Comparison of ENCODE assay signal across 19 cellular contexts in genomic region chr6:53527249-53527765, GRCh38. TPM values are rescaled to one million over a fixed set of nuclear protein-coding genes. Genes with fewer than 3 reads are reported as not detected.
A peak's percentile ranks its signal among the peaks of the same experiment; 100 is the strongest.
DNase-seq lines count a peak whose midpoint lies in the region; ATAC-seq and TF ChIP-seq lines count a peak whose summit lies in the region.
"Had no signal": no experiment of that assay in that cellular context is flagged by ENCODE, and none has a peak within 500 bp of the region (broad histone marks: within the 10 kb centered on the region; RNA-seq: fewer than 3 reads in every experiment).

No MANE protein-coding gene starts in this region.

- H3K36me3 ChIP-seq in endodermal cell (ENCODE audit: control insufficient read depth, insufficient read depth, low read length) (peaks cover 9% of the 10 kb centered on the region), suprapubic skin (no peaks in the 10 kb centered on the region)
- H3K36me3 ChIP-seq: neutrophil, right atrium auricular region had no signal

- intact Hi-C loops in CD14-positive monocyte (cut with micrococcal nuclease) = no loop called here

- no peak for ATAC-seq in stimulated activated effector memory CD8-positive, alpha-beta T cell treated with anti-CD3 and anti-CD28 coated beads, Interleukin-12 subunit alpha, Interleukin-12 subunit beta, amount 100 ng/mL, for 72 hours
- ATAC-seq in HG03571 (IDR thresholded peaks at IDR 0.05; ENCODE audit: unreplicated experiment) = no peak
- ATAC-seq: CD8-positive, alpha-beta T cell; stimulated activated naive CD8-positive, alpha-beta T cell treated with anti-CD3 and anti-CD28 coated beads, Interleukin-15, amount 100 ng/mL, for 72 hours had no signal

- H3K27ac Mint-ChIP-seq in endodermal cell (peak overlapping the region; percentile 80), CD14-positive monocyte (peak overlapping the region in 2 of 7 donors; percentile 15 to 42)
- peak overlapping the region; percentile 32 for H3K27ac Mint-ChIP-seq in stimulated activated effector memory CD8-positive, alpha-beta T cell treated with anti-CD3 and anti-CD28 coated beads, Interleukin-12 subunit alpha, Interleukin-12 subunit beta, amount 100 ng/mL, for 72 hours
- H3K27ac Mint-ChIP-seq: CD8-positive, alpha-beta T cell; stimulated activated naive CD8-positive, alpha-beta T cell treated with anti-CD3 and anti-CD28 coated beads, Interleukin-15, amount 100 ng/mL, for 72 hours had no signal

- H3K4me3 ChIP-seq in endodermal cell (ENCODE audit: low read length) = no peak overlapping the region
- no peak overlapping the region for H3K4me3 ChIP-seq in suprapubic skin
- H3K4me3 ChIP-seq: right atrium auricular region, SK-N-MC had no signal

- H3K27me3 Mint-ChIP-seq in endodermal cell (ENCODE audit: insufficient read depth) (no peaks in the 10 kb centered on the region), CD14-positive monocyte (ENCODE audit: low read depth in 3 of 3) (no peaks in the 10 kb centered on the region)
- H3K27me3 Mint-ChIP-seq: stimulated activated naive CD8-positive, alpha-beta T cell treated with anti-CD3 and anti-CD28 coated beads, Interleukin-15, amount 100 ng/mL, for 72 hours had no signal

- H3K9me3 Mint-ChIP-seq in endodermal cell = no peaks in the 10 kb centered on the region
- H3K9me3 Mint-ChIP-seq in stimulated activated effector memory CD8-positive, alpha-beta T cell treated with anti-CD3 and anti-CD28 coated beads, Interleukin-12 subunit alpha, Interleukin-12 subunit beta, amount 100 ng/mL, for 72 hours = no peaks in the 10 kb centered on the region
- H3K9me3 Mint-ChIP-seq in CD14-positive monocyte = no peaks in the 10 kb centered on the region
- H3K9me3 Mint-ChIP-seq: CD8-positive, alpha-beta T cell; stimulated activated naive CD8-positive, alpha-beta T cell treated with anti-CD3 and anti-CD28 coated beads, Interleukin-15, amount 100 ng/mL, for 72 hours had no signal

- H3K4me1 Mint-ChIP-seq in endodermal cell (peaks cover 75% of the 10 kb centered on the region), CD14-positive monocyte (peaks cover 36% of the 10 kb centered on the region)
- peaks cover 34% of the 10 kb centered on the region for H3K4me1 Mint-ChIP-seq in stimulated activated effector memory CD8-positive, alpha-beta T cell treated with anti-CD3 and anti-CD28 coated beads, Interleukin-12 subunit alpha, Interleukin-12 subunit beta, amount 100 ng/mL, for 72 hours

- H3K27me3 ChIP-seq in endodermal cell (ENCODE audit: control insufficient read depth, insufficient read depth, low read length, poor library complexity, severe bottlenecking) = no peaks in the 10 kb centered on the region
- H3K27me3 ChIP-seq in suprapubic skin = no peaks in the 10 kb centered on the region
- H3K27me3 ChIP-seq: neutrophil, right atrium auricular region had no signal

- 70 to 90% methylated on average over 2 to 4 of the region's 4 CpGs for WGBS in endodermal cell (ENCODE audit: insufficient coverage in 1 of 2, insufficient read length in 1 of 2), 2 experiments
- 86% methylated on average over 4 of the region's 4 CpGs for WGBS in suprapubic skin

- H3K9ac ChIP-seq in endodermal cell (ENCODE audit: extremely low read depth, low read length, poor library complexity, severe bottlenecking) = no peak overlapping the region

- H3K27ac ChIP-seq in endodermal cell (ENCODE audit: low read depth, low read length) (no peak overlapping the region), suprapubic skin (no peak overlapping the region)
- H3K27ac ChIP-seq: neutrophil, right atrium auricular region, SK-N-MC had no signal

- peak; percentile 48 for DNase-seq in NCI-H345 (lab: John Stamatoyannopoulos, UW)
- no peak for DNase-seq in NCI-H345 treated with DMSO at 0.1 percent for 48 hours (lab: John Stamatoyannopoulos, UW; ENCODE audit: unreplicated experiment)
- DNase-seq in NCI-H2029 treated with DMSO at 0.1 percent for 48 hours (lab: John Stamatoyannopoulos, UW) = peak; percentile 44
- DNase-seq in endodermal cell = peak; percentile 54
- DNase-seq in stimulated activated effector memory CD8-positive, alpha-beta T cell treated with anti-CD3 and anti-CD28 coated beads, Interleukin-12 subunit alpha, Interleukin-12 subunit beta, amount 100 ng/mL, for 72 hours (ENCODE audit: low spot score in 2 of 2) = no peak
- DNase-seq in suprapubic skin (ENCODE audit: low spot score in 2 of 2) = no peak
- no peak for DNase-seq in CD14-positive monocyte (ENCODE audit: low spot score)
- DNase-seq: activated CD4-positive, alpha-beta T cell treated with anti-CD3 and anti-CD28 coated beads for 1 hour; activated effector memory CD4-positive, alpha-beta T cell treated with Interleukin-2 at 50 U/mL for 16 hours; amniotic stem cell; CD8-positive, alpha-beta T cell; kidney glomerular epithelial cell; NCI-H2081 treated with DMSO at 0.1 percent for 48 hours; stimulated activated naive CD8-positive, alpha-beta T cell treated with anti-CD3 and anti-CD28 coated beads, Interleukin-15, amount 100 ng/mL, for 72 hours; T1000 had no signal

- H3K9me3 ChIP-seq in endodermal cell (ENCODE audit: control insufficient read depth, low read length) = no peaks in the 10 kb centered on the region
- no peaks in the 10 kb centered on the region for H3K9me3 ChIP-seq in suprapubic skin
- H3K9me3 ChIP-seq: neutrophil, right atrium auricular region had no signal

- no peak for TF ChIP-seq CTCF in endodermal cell (conservative IDR thresholded peaks at IDR 0.05)
- no peak for TF ChIP-seq CTCF in suprapubic skin (IDR thresholded peaks at IDR 0.05)
- no peak for TF ChIP-seq CTCF in CD14-positive monocyte (IDR thresholded peaks at IDR 0.05)

- H3K4me1 ChIP-seq in endodermal cell (ENCODE audit: control insufficient read depth, insufficient read depth, low read length) = peaks cover 22% of the 10 kb centered on the region
- peaks cover 61% of the 10 kb centered on the region for H3K4me1 ChIP-seq in suprapubic skin

- H3K36me3 Mint-ChIP-seq in endodermal cell (ENCODE audit: low read depth) (peaks cover 4% of the 10 kb centered on the region), CD14-positive monocyte (peaks cover 5 to 13% of the 10 kb centered on the region in 2 donors)
- no peaks in the 10 kb centered on the region for H3K36me3 Mint-ChIP-seq in stimulated activated effector memory CD8-positive, alpha-beta T cell treated with anti-CD3 and anti-CD28 coated beads, Interleukin-12 subunit alpha, Interleukin-12 subunit beta, amount 100 ng/mL, for 72 hours

- no peak for TF ChIP-seq EP300 in suprapubic skin (IDR thresholded peaks at IDR 0.05)

- H3K4me3 Mint-ChIP-seq in endodermal cell (no peak overlapping the region), CD14-positive monocyte (no peak overlapping the region)
- H3K4me3 Mint-ChIP-seq in stimulated activated effector memory CD8-positive, alpha-beta T cell treated with anti-CD3 and anti-CD28 coated beads, Interleukin-12 subunit alpha, Interleukin-12 subunit beta, amount 100 ng/mL, for 72 hours = no peak overlapping the region
- H3K4me3 Mint-ChIP-seq: CD8-positive, alpha-beta T cell; stimulated activated naive CD8-positive, alpha-beta T cell treated with anti-CD3 and anti-CD28 coated beads, Interleukin-15, amount 100 ng/mL, for 72 hours had no signal

- TF ChIP-seq POLR2A in suprapubic skin (IDR thresholded peaks at IDR 0.05) = no peak

RNA-seq across cellular contexts. Expression of gene GCLC, which starts 17.6 kb away (rescaled TPM):
- total RNA-seq in endodermal cell (10 to 100 TPM; 44.7 to 57.7 TPM), suprapubic skin (10 to 100 TPM; 47.3 to 65.0 (median 51.1) TPM)
- polyA plus RNA-seq in endodermal cell (2013, experiment 1 of 2) = 22.6 TPM
- 20.2 TPM for polyA plus RNA-seq in endodermal cell (2013, experiment 2 of 2)
- polyA plus RNA-seq in CD14-positive monocyte = 10 to 100 TPM in 1 of 2 donors, 1 to 10 TPM in 1; 6.4 to 10.1 TPM

Comparison
In these comparisons a context has a peak if more than half of its experiments do, and no peak if none do; other contexts are left out.
1. DNase-seq: peak in NCI-H345 (single experiment), NCI-H2029 treated with DMSO at 0.1 percent for 48 hours (single experiment) and endodermal cell (single experiment); none in NCI-H345 treated with DMSO at 0.1 percent for 48 hours (single experiment), stimulated activated effector memory CD8-positive, alpha-beta T cell treated with anti-CD3 and anti-CD28 coated beads, Interleukin-12 subunit alpha, Interleukin-12 subunit beta, amount 100 ng/mL, for 72 hours (0 of 2), suprapubic skin (0 of 2) and CD14-positive monocyte (single experiment).